11 cellular contexts compared by ENCODE assay signal in genomic region chr2:55839182-55839819, GRCh38.
A peak's percentile ranks its signal among the peaks of the same experiment; 100 is the strongest.
DNase-seq lines count a peak whose midpoint lies in the region; ATAC-seq, FAIRE-seq and TF ChIP-seq lines count a peak whose summit lies in the region.
"Had no signal": no experiment of that assay in that cellular context is flagged by ENCODE, and none has a peak within 500 bp of the region (broad histone marks: within the 10 kb centered on the region; RNA-seq: fewer than 3 reads in every experiment).

No MANE protein-coding gene starts in this region.

- ATAC-seq in left colon = peak; percentile 76
- ATAC-seq in GM21423 (IDR thresholded peaks at IDR 0.05; ENCODE audit: unreplicated experiment) = no peak

- no peak for FAIRE-seq in GM19239 (lab: Jason Lieb, UNC)

- no peak for TF ChIP-seq CTCF in VCaP (conservative IDR thresholded peaks at IDR 0.05)

- intact Hi-C loops in left colon (cut with DNase I, micrococcal nuclease) = no loop called here

- DNase-seq in AG08396 (ENCODE audit: low spot score) = peak; percentile 48
- DNase-seq in NCI-H146 treated with DMSO at 0.1 percent for 48 hours (lab: John Stamatoyannopoulos, UW; ENCODE audit: unreplicated experiment) = peak; percentile 21
- DNase-seq in left colon = no peak
- no peak for DNase-seq in GM19239 (ENCODE audit: insufficient read length, low spot score)
- DNase-seq in SW 1271 (lab: John Stamatoyannopoulos, UW) = no peak
- no peak for DNase-seq in activated T-cell treated with anti-CD3 and anti-CD28 coated beads, Interleukin-2, amount 50 U/mL, for 48 hours
- DNase-seq: activated CD4-positive, alpha-beta T cell treated with anti-CD3 and anti-CD28 coated beads, Interleukin-2, amount 10 ng/mL, durations not matched to agents 24 days and 14 days; substantia nigra had no signal

- H3K27ac ChIP-seq in VCaP = 0 out of 2 replicates have a peak overlapping the region, but pooled peaks have one; percentile 24
- H3K27ac ChIP-seq: BLaER1 had no signal

Comparison
In these comparisons a context has a peak if more than half of its experiments do, and no peak if none do; other contexts are left out.
1. DNase-seq: peak in AG08396 (single experiment) and NCI-H146 treated with DMSO at 0.1 percent for 48 hours (single experiment); none in left colon (0 of 2), GM19239 (single experiment), SW 1271 (0 of 2) and activated T-cell treated with anti-CD3 and anti-CD28 coated beads, Interleukin-2, amount 50 U/mL, for 48 hours (0 of 2).